ENCODE assay signal across 4 cellular contexts in genomic region chr1:25986773-25987172, GRCh38. TPM values are rescaled to one million over a fixed set of nuclear protein-coding genes. Genes with fewer than 3 reads are reported as not detected.
"Had no signal": no experiment of that assay in that cellular context is flagged by ENCODE, and none has a peak within 500 bp of the region (broad histone marks: within the 10 kb centered on the region; RNA-seq: fewer than 3 reads in every experiment).

No MANE protein-coding gene starts in this region.

RNA-seq across cellular contexts. Expression of gene EXTL1, which starts 34.8 kb away (rescaled TPM):
- total RNA-seq: H4 had no signal

RNA-seq across cellular contexts. Expression of gene SLC30A2, which starts 59.1 kb away (rescaled TPM):
- total RNA-seq: GM23248, H4, HFFc6 had no signal
- polyA plus RNA-seq: GM23338 had no signal
